Comparison of ENCODE assay signal across 6 cellular contexts in the genomic region with DNA sequence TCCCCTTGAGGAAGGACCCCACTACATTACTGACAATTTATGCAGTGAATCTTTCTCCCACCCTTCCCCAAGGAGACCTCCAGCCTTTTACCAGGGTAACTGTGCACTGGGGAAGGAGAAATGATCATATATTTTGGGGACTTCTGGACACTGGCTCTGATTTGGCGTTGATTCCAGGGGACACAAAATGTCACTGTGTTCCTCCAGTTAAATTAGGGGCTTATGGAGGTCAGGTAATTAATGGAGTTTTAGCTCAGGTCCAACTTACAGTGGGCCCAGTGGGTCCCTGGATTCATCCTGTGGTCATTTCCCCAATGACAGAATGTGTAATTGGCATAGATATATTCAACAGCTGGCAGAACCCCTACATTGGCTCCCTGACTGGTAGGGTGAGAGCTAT. TPM values are rescaled to one million over a fixed set of nuclear protein-coding genes. Genes with fewer than 3 reads are reported as not detected.
"Had no signal": no experiment of that assay in that cellular context is flagged by ENCODE, and none has a peak within 500 bp of the region (broad histone marks: within the 10 kb centered on the region; RNA-seq: fewer than 3 reads in every experiment).

No MANE protein-coding gene starts in this region.

RNA-seq across cellular contexts. Expression of gene CCL4L2, which starts 8.7 kb away (rescaled TPM):
- total RNA-seq: HepG2, HT-29, HT1080, IMR-90 had no signal
- polyA plus RNA-seq: HepG2, IgD-negative memory B cell, IMR-90 had no signal

RNA-seq across cellular contexts. Expression of gene CCL3L1, which starts 23.0 kb away (rescaled TPM):
- total RNA-seq: HepG2, HT-29, HT1080, IMR-90 had no signal
- polyA plus RNA-seq: HepG2, IMR-90 had no signal

RNA-seq across cellular contexts. Expression of gene TBC1D3B, which starts 43.1 kb away (rescaled TPM):
- total RNA-seq: HT1080, IMR-90 had no signal
- polyA plus RNA-seq: K562 had no signal

RNA-seq across cellular contexts. Expression of gene TBC1D3I, which starts 44.8 kb away (rescaled TPM):
- total RNA-seq: IMR-90, K562 had no signal
- polyA plus RNA-seq: IgD-negative memory B cell, K562 had no signal
